ENCODE assay signal across 1 cellular context in the genomic region with DNA sequence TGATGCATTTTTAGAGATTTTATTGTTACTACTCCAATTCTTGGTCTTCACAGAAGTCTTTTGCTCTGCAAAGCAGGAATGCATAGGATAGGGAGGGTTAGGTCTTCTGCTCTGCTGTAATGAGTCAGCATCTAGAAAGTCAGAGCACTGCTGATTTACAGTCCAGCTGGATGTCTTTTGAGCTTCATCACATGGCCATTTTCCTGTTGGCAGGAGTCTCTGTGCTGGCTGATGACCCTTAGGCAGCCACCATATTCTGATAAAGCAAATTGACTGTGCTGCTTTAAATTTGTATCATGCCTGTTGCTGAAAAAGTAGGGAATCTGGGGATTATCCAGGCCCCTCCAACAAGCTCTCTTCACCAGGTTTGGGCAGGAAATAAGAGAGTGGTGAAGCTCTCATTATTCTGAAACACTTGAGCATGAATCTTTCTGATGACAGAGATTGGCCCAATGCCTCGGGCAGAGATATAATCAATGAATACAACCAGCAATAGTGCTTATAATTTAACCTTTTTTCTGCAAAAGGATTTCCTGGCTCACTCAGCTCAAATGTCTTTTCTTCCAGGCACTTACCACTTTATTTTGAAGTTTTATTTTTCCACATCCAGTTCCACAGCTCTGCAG.
TF ChIP-seq lines count a peak whose summit lies in the region.

No MANE protein-coding gene starts in this region.

TF ChIP-seq in SK-N-SH, 30 proteins besides CTCF, POLR2A, EP300 and RAD21:
- no peak for TF ChIP-seq TEAD4 (IDR thresholded peaks at IDR 0.05; ENCODE audit: borderline replicate concordance, insufficient read depth)
- TF ChIP-seq, protein P1, sequence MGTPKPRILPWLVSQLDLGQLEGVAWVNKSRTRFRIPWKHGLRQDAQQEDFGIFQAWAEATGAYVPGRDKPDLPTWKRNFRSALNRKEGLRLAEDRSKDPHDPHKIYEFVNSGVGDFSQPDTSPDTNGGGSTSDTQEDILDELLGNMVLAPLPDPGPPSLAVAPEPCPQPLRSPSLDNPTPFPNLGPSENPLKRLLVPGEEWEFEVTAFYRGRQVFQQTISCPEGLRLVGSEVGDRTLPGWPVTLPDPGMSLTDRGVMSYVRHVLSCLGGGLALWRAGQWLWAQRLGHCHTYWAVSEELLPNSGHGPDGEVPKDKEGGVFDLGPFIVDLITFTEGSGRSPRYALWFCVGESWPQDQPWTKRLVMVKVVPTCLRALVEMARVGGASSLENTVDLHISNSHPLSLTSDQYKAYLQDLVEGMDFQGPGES (IDR thresholded peaks at IDR 0.05; ENCODE audit: low read depth, low read length) = no peak
- TF ChIP-seq RFX5 (IDR thresholded peaks at IDR 0.05; ENCODE audit: low read length) = no peak
- TF ChIP-seq SIN3A (IDR thresholded peaks at IDR 0.05; ENCODE audit: borderline replicate concordance, low read depth, low read length) = no peak
- TF ChIP-seq MXI1 (IDR thresholded peaks at IDR 0.05; ENCODE audit: low read depth, low read length) = 0 out of 2 replicates have a peak, but pooled peaks have one; percentile 25
- TF ChIP-seq GATA2 (CRISPR knock-in tag; IDR thresholded peaks at IDR 0.05) = peak; percentile 53
- TF ChIP-seq FOXJ3 (CRISPR knock-in tag; IDR thresholded peaks at IDR 0.05) = no peak
- TF ChIP-seq CHD2 (IDR thresholded peaks at IDR 0.05; ENCODE audit: low read length, partially characterized antibody) = no peak
- TF ChIP-seq RXRA (IDR thresholded peaks at IDR 0.05; ENCODE audit: borderline replicate concordance, low read depth) = no peak
- TF ChIP-seq, protein P2, sequence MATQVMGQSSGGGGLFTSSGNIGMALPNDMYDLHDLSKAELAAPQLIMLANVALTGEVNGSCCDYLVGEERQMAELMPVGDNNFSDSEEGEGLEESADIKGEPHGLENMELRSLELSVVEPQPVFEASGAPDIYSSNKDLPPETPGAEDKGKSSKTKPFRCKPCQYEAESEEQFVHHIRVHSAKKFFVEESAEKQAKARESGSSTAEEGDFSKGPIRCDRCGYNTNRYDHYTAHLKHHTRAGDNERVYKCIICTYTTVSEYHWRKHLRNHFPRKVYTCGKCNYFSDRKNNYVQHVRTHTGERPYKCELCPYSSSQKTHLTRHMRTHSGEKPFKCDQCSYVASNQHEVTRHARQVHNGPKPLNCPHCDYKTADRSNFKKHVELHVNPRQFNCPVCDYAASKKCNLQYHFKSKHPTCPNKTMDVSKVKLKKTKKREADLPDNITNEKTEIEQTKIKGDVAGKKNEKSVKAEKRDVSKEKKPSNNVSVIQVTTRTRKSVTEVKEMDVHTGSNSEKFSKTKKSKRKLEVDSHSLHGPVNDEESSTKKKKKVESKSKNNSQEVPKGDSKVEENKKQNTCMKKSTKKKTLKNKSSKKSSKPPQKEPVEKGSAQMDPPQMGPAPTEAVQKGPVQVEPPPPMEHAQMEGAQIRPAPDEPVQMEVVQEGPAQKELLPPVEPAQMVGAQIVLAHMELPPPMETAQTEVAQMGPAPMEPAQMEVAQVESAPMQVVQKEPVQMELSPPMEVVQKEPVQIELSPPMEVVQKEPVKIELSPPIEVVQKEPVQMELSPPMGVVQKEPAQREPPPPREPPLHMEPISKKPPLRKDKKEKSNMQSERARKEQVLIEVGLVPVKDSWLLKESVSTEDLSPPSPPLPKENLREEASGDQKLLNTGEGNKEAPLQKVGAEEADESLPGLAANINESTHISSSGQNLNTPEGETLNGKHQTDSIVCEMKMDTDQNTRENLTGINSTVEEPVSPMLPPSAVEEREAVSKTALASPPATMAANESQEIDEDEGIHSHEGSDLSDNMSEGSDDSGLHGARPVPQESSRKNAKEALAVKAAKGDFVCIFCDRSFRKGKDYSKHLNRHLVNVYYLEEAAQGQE (IDR thresholded peaks at IDR 0.05; ENCODE audit: low read depth, low read length) = no peak
- TF ChIP-seq, protein P3, sequence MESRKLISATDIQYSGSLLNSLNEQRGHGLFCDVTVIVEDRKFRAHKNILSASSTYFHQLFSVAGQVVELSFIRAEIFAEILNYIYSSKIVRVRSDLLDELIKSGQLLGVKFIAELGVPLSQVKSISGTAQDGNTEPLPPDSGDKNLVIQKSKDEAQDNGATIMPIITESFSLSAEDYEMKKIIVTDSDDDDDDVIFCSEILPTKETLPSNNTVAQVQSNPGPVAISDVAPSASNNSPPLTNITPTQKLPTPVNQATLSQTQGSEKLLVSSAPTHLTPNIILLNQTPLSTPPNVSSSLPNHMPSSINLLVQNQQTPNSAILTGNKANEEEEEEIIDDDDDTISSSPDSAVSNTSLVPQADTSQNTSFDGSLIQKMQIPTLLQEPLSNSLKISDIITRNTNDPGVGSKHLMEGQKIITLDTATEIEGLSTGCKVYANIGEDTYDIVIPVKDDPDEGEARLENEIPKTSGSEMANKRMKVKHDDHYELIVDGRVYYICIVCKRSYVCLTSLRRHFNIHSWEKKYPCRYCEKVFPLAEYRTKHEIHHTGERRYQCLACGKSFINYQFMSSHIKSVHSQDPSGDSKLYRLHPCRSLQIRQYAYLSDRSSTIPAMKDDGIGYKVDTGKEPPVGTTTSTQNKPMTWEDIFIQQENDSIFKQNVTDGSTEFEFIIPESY (IDR thresholded peaks at IDR 0.05; ENCODE audit: borderline replicate concordance, low read depth) = no peak
- TF ChIP-seq POLR2AphosphoS5 (IDR thresholded peaks at IDR 0.05; ENCODE audit: low read depth, low read length) = no peak
- no peak for TF ChIP-seq EZH2phosphoT487 (IDR thresholded peaks at IDR 0.05; ENCODE audit: borderline replicate concordance, low read depth)
- TF ChIP-seq FOXM1 (IDR thresholded peaks at IDR 0.05; ENCODE audit: low read depth) = no peak
- no peak for TF ChIP-seq YY1 (IDR thresholded peaks at IDR 0.05; ENCODE audit: low read depth)
- no peak for TF ChIP-seq NRF1 (IDR thresholded peaks at IDR 0.05; ENCODE audit: low read depth, low read length)
- TF ChIP-seq JUND (IDR thresholded peaks at IDR 0.05) = no peak
- TF ChIP-seq GABPA (IDR thresholded peaks at IDR 0.05; ENCODE audit: low read depth) = no peak
- no peak for TF ChIP-seq ELF1 (IDR thresholded peaks at IDR 0.05)
- no peak for TF ChIP-seq FOSL2 (IDR thresholded peaks at IDR 0.05; ENCODE audit: borderline replicate concordance, low read depth)
- peak; percentile 46; the same call in 1 of the 2 replicates for TF ChIP-seq RCOR1 (IDR thresholded peaks at IDR 0.05; ENCODE audit: low read length)
- TF ChIP-seq, protein P4, sequence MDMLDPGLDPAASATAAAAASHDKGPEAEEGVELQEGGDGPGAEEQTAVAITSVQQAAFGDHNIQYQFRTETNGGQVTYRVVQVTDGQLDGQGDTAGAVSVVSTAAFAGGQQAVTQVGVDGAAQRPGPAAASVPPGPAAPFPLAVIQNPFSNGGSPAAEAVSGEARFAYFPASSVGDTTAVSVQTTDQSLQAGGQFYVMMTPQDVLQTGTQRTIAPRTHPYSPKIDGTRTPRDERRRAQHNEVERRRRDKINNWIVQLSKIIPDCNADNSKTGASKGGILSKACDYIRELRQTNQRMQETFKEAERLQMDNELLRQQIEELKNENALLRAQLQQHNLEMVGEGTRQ (IDR thresholded peaks at IDR 0.05; ENCODE audit: borderline replicate concordance, low read depth, low read length) = no peak
- TF ChIP-seq, protein P5, sequence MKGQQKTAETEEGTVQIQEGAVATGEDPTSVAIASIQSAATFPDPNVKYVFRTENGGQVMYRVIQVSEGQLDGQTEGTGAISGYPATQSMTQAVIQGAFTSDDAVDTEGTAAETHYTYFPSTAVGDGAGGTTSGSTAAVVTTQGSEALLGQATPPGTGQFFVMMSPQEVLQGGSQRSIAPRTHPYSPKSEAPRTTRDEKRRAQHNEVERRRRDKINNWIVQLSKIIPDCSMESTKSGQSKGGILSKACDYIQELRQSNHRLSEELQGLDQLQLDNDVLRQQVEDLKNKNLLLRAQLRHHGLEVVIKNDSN (IDR thresholded peaks at IDR 0.05; ENCODE audit: borderline replicate concordance, low read depth) = no peak
- TF ChIP-seq TCF12 (IDR thresholded peaks at IDR 0.05) = 0 out of 2 replicates have a peak, but pooled peaks have one; percentile 3
- TF ChIP-seq SMC3 (IDR thresholded peaks at IDR 0.05; ENCODE audit: low read depth, low read length) = no peak
- TF ChIP-seq TAF1 (IDR thresholded peaks at IDR 0.05; ENCODE audit: borderline replicate concordance, low read depth, low read length) = no peak
